In the genomic region with DNA sequence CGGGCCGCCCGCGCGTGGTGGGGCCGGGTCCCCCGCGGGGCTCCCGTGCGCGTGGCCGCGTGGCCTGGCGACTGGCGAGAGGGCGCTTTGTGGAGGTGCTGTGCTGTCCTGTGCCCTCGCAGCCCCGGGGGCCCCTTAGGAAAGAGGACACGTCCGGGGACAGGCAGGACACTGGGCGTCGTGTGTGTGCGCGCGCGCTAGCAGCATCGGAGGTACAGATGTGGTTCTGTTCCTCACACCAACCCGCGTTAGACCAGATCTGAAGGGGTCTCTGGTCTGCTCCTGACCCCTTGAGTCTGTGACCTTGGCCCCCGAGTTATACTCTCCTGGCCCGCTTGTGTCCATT, we compare ENCODE assay signal across 10 cellular contexts. TPM values are rescaled to one million over a fixed set of nuclear protein-coding genes. Genes with fewer than 3 reads are reported as not detected.
DNase-seq lines count a peak whose midpoint lies in the region; ATAC-seq and TF ChIP-seq lines count a peak whose summit lies in the region.
"Had no signal": no experiment of that assay in that cellular context is flagged by ENCODE, and none has a peak within 500 bp of the region (broad histone marks: within the 10 kb centered on the region; RNA-seq: fewer than 3 reads in every experiment).

No MANE protein-coding gene starts in this region.

- DNase-seq in SK-N-SH (no peak), fibroblast of villous mesenchyme (ENCODE audit: low read depth) (no peak), foreskin keratinocyte (no peak), NCI-H2196 treated with DMSO at 0.1 percent for 48 hours (lab: John Stamatoyannopoulos, UW; ENCODE audit: unreplicated experiment) (no peak), NCI-H1436 (lab: John Stamatoyannopoulos, UW) (no peak), kidney glomerular epithelial cell (lab: John Stamatoyannopoulos, UW) (no peak)

- peak overlapping the region; percentile 92 for H3K4me2 ChIP-seq in SK-N-SH
- peak overlapping the region; percentile 59 for H3K4me2 ChIP-seq in parathyroid adenoma (ENCODE audit: low read length)

- no peaks in the 10 kb centered on the region for H4K20me1 ChIP-seq in SK-N-SH (ENCODE audit: insufficient read depth)

- H3K9me3 ChIP-seq in SK-N-SH (no peaks in the 10 kb centered on the region), parathyroid adenoma (ENCODE audit: control insufficient read depth, low read length) (no peaks in the 10 kb centered on the region)

- H2AFZ ChIP-seq in SK-N-SH (ENCODE audit: low read depth), result peak overlapping the region; percentile 88; the same call in 1 of the 2 replicates
- H2AFZ ChIP-seq in parathyroid adenoma, result peak overlapping the region; percentile 60

- no peaks in the 10 kb centered on the region for H3F3A ChIP-seq in SK-N-SH (replicated peaks; ENCODE audit: insufficient read depth)

- H3K27me3 ChIP-seq in SK-N-SH (ENCODE audit: insufficient read depth) (peaks cover 7% of the 10 kb centered on the region; the same call in 1 of the 2 replicates), parathyroid adenoma (ENCODE audit: control insufficient read depth, insufficient read depth, low read length) (no peaks in the 10 kb centered on the region), foreskin keratinocyte (peaks cover 33% of the 10 kb centered on the region)

- TF ChIP-seq RAD21 in SK-N-SH (IDR thresholded peaks at IDR 0.05; ENCODE audit: low read length), result no peak

- TF ChIP-seq EP300 in SK-N-SH (IDR thresholded peaks at IDR 0.05; ENCODE audit: borderline replicate concordance in 1 of 2, low read depth in 1 of 2, low read length in 1 of 2), result no peak

- TF ChIP-seq CTCF in SK-N-SH (IDR thresholded peaks at IDR 0.05), result no peak
- no peak for TF ChIP-seq CTCF in fibroblast of villous mesenchyme (IDR thresholded peaks at IDR 0.05; ENCODE audit: insufficient read depth, low read depth, low read length)
- TF ChIP-seq CTCF in parathyroid adenoma (IDR thresholded peaks at IDR 0.05), result no peak
- TF ChIP-seq CTCF in foreskin keratinocyte (conservative IDR thresholded peaks at IDR 0.05), result no peak

- H3K9me2 ChIP-seq in SK-N-SH, result no peaks in the 10 kb centered on the region

- H3K9ac ChIP-seq in SK-N-SH (no peak overlapping the region; the same call in 1 of the 2 replicates), parathyroid adenoma (no peak overlapping the region)

- H3K4me3 ChIP-seq in GM08714 (ENCODE audit: low read length) (peak overlapping the region; percentile 57; the same call in 1 of the 2 replicates), SK-N-SH (ENCODE audit: low read depth in 2 of 2, low read length in 1 of 2) (peak overlapping the region; percentile 46 to 68), fibroblast of villous mesenchyme (ENCODE audit: low read depth, low read length) (peak overlapping the region; percentile 45), parathyroid adenoma (ENCODE audit: low read depth, low read length) (peak overlapping the region; percentile 4)

- ATAC-seq in foreskin keratinocyte, result no peak

- CTCF ChIA-PET in SK-N-SH (lab: Yijun Ruan, JAX), result interaction anchor here (1.3 to 1.4 kb wide), 2 partner anchors 32 to 73 kb away, joined by 3 to 4 read pairs; no protein-coding TSS in a partner anchor

- WGBS in SK-N-SH (ENCODE audit: low lambda C conversion rate), result 33% methylated on average over 12 of the region's 31 CpGs

- H3K36me3 ChIP-seq in SK-N-SH (replicated peaks in 1 of 2; ENCODE audit: control insufficient read depth in 1 of 2, insufficient read depth in 2 of 2, low read length in 1 of 2) (no peaks in the 10 kb centered on the region), parathyroid adenoma (ENCODE audit: control insufficient read depth, insufficient read depth, low read length) (no peaks in the 10 kb centered on the region)

- H3K4me1 ChIP-seq in SK-N-SH (ENCODE audit: control insufficient read depth in 1 of 2, insufficient read depth in 2 of 2, low read depth in 1 of 2, low read length in 1 of 2) (peaks cover 0 to 6% of the 10 kb centered on the region in 2 experiments; a peak in 1 of 4 replicates), parathyroid adenoma (no peaks in the 10 kb centered on the region), foreskin keratinocyte (no peaks in the 10 kb centered on the region)

- POLR2A ChIA-PET in SK-N-SH (lab: Yijun Ruan, JAX), result interaction anchor here (1.0 kb wide), 1 partner anchor 82 kb away, joined by 3 read pairs; a partner anchor contains a TSS

- no peak overlapping the region for H3K27ac ChIP-seq in SK-N-SH (ENCODE audit: low read depth in 2 of 2, low read length in 1 of 2)
- no peak overlapping the region for H3K27ac ChIP-seq in parathyroid adenoma
- no peak overlapping the region for H3K27ac ChIP-seq in foreskin keratinocyte

- H3K79me2 ChIP-seq in SK-N-SH (ENCODE audit: insufficient read depth) (no peaks in the 10 kb centered on the region), parathyroid adenoma (no peaks in the 10 kb centered on the region)

TF ChIP-seq in SK-N-SH, 30 proteins besides CTCF, POLR2A, EP300 and RAD21:
- 0 out of 2 replicates have a peak, but pooled peaks have one; percentile 16 for TF ChIP-seq MXI1 (IDR thresholded peaks at IDR 0.05; ENCODE audit: low read depth, low read length)
- TF ChIP-seq NRF1 (IDR thresholded peaks at IDR 0.05; ENCODE audit: low read depth, low read length), result 0 out of 2 replicates have a peak, but pooled peaks have one; percentile 12
- no peak for TF ChIP-seq FOSL2 (IDR thresholded peaks at IDR 0.05; ENCODE audit: borderline replicate concordance, low read depth)

RNA-seq across cellular contexts. Expression of a gene that starts 0.5 kb away (rescaled TPM):
- polyA plus RNA-seq in SK-N-SH (2012; rRNA removed) (0.10 and 0.15 TPM in 2 replicates), foreskin keratinocyte (not detected in 2 replicates)
- polyA plus RNA-seq in SK-N-SH (2012; cell fraction: cytosol; rRNA removed), result 0.03 TPM in 2 replicates
- polyA plus RNA-seq in SK-N-SH (2012; cell fraction: nucleus; rRNA removed), result 0.76 TPM in 2 replicates
- total RNA-seq in fibroblast of villous mesenchyme (not detected in 2 replicates), foreskin keratinocyte (not detected in 2 replicates)
- total RNA-seq: glomerular endothelial cell, OCI-LY7 had no signal

Comparison
In these comparisons a context has a peak if more than half of its experiments do, and no peak if none do; other contexts are left out.
1. H3K4me3 ChIP-seq: peak in every context shown above with its lines; median percentile 57 in GM08714; 57 in SK-N-SH; 45 in fibroblast of villous mesenchyme; 4 in parathyroid adenoma.